21 cellular contexts compared by ENCODE assay signal in genomic region chr7:11461999-11462398, GRCh38.
DNase-seq lines count a peak whose midpoint lies in the region; ATAC-seq, FAIRE-seq and TF ChIP-seq lines count a peak whose summit lies in the region.
"Had no signal": no experiment of that assay in that cellular context is flagged by ENCODE, and none has a peak within 500 bp of the region (broad histone marks: within the 10 kb centered on the region; RNA-seq: fewer than 3 reads in every experiment).

No MANE protein-coding gene starts in this region.

- TF ChIP-seq RAD21 in liver (IDR thresholded peaks at IDR 0.05) (no peak), HepG2 (CRISPR knock-in tag; IDR thresholded peaks at IDR 0.05) (no peak)

- no peaks in the 10 kb centered on the region for H3F3A ChIP-seq in neural progenitor cell (ENCODE audit: low read depth)

- no peaks in the 10 kb centered on the region for H3K4me1 ChIP-seq in liver (ENCODE audit: control insufficient read depth in 4 of 4, insufficient read depth in 4 of 4, low read length in 3 of 4)
- H3K4me1 ChIP-seq in HepG2 (ENCODE audit: insufficient read depth, low read length): no peaks in the 10 kb centered on the region
- no peaks in the 10 kb centered on the region for H3K4me1 ChIP-seq in kidney (ENCODE audit: control insufficient read depth in 1 of 2, insufficient read depth in 1 of 2, low read depth in 1 of 2, low read length in 2 of 2)
- H3K4me1 ChIP-seq in neural progenitor cell: peaks cover 32% of the 10 kb centered on the region

- H3K9me3 ChIP-seq in liver (ENCODE audit: control insufficient read depth in 4 of 4, low read length in 3 of 4) (no peaks in the 10 kb centered on the region), HepG2 (ENCODE audit: low read length) (no peaks in the 10 kb centered on the region), kidney (ENCODE audit: control insufficient read depth in 1 of 2, low read length in 2 of 2) (no peaks in the 10 kb centered on the region), neural progenitor cell (ENCODE audit: low read depth) (no peaks in the 10 kb centered on the region)

- H3K27me3 Mint-ChIP-seq in neural progenitor cell (ENCODE audit: insufficient read depth, low read depth) (no peaks in the 10 kb centered on the region), Calu3 (ENCODE audit: unreplicated experiment) (no peaks in the 10 kb centered on the region)
- H3K27me3 Mint-ChIP-seq: CD4-positive, alpha-beta memory T cell had no signal

- TF ChIP-seq EP300 in HepG2 (IDR thresholded peaks at IDR 0.05; ENCODE audit: low read depth in 2 of 2, low read length in 2 of 2) (no peak), HepG2 (CRISPR knock-in tag; IDR thresholded peaks at IDR 0.05; ENCODE audit: borderline replicate concordance) (no peak)

- WGBS in liver: 52% methylated on average over 4 of the region's 4 CpGs
- 0% methylated on average over 4 of the region's 4 CpGs for WGBS in HepG2 (ENCODE audit: low lambda C conversion rate)

- H3K36me3 Mint-ChIP-seq in neural progenitor cell (no peaks in the 10 kb centered on the region), Calu3 (ENCODE audit: insufficient read depth, unreplicated experiment) (no peaks in the 10 kb centered on the region)
- H3K36me3 Mint-ChIP-seq: CD4-positive, alpha-beta memory T cell had no signal

- no peak overlapping the region for H3K27ac Mint-ChIP-seq in neural progenitor cell
- H3K27ac Mint-ChIP-seq in Calu3 (ENCODE audit: unreplicated experiment): no peak overlapping the region
- H3K27ac Mint-ChIP-seq: CD4-positive, alpha-beta memory T cell had no signal

- H3K4me3 ChIP-seq in liver (ENCODE audit: low read depth in 1 of 3, low read length in 3 of 3) (no peak overlapping the region), HepG2 (replicated peaks in 1 of 3; ENCODE audit: insufficient read depth in 1 of 3, low read depth in 2 of 3, low read length in 3 of 3) (no peak overlapping the region), kidney (ENCODE audit: low read length in 2 of 2) (no peak overlapping the region), neural progenitor cell (no peak overlapping the region)
- H3K4me3 ChIP-seq: GM12878, GM23248 had no signal

- POLR2A ChIA-PET in HepG2 (lab: Yijun Ruan, JAX): no interaction called here

- in situ Hi-C loops in HepG2 (cut with HindIII; ENCODE audit: extremely low pct_ligation_motif_present, low pct_unique_long_range_greater_than_20kb): no loop called here

- no peak for DNase-seq in HepG2 (ENCODE audit: low spot score)
- DNase-seq in kidney: peak; percentile 28
- no peak for DNase-seq in neural progenitor cell (ENCODE audit: low spot score)
- no peak for DNase-seq in DMS153 (lab: John Stamatoyannopoulos, UW)
- no peak for DNase-seq in AG20443 (ENCODE audit: low spot score)
- DNase-seq in AG08396 (ENCODE audit: low spot score): no peak
- no peak for DNase-seq in Calu3
- DNase-seq: C1 segment of cervical spinal cord; CD4-positive, alpha-beta memory T cell; COR-L47; DMS79; EL; GDM1; GM23248; H9 had no signal

- CTCF ChIA-PET in HepG2 (lab: Yijun Ruan, JAX; ENCODE audit: low intra/inter-chr PET ratio, low total read pairs): no interaction called here
- CTCF ChIA-PET in Calu3 (lab: Charles Lee): no interaction called here

- no peak for ATAC-seq in HepG2
- ATAC-seq: GM12878, HCT116 had no signal

- H3K27ac ChIP-seq in liver (ENCODE audit: low read depth in 1 of 2, low read length in 2 of 2) (no peak overlapping the region), HepG2 (ENCODE audit: extremely low read length, insufficient read depth, low read length) (no peak overlapping the region), kidney (ENCODE audit: low read depth in 2 of 2, low read length in 2 of 2) (no peak overlapping the region), neural progenitor cell (no peak overlapping the region)
- H3K27ac ChIP-seq: 22Rv1, GM23248 had no signal

- TF ChIP-seq CTCF in liver (IDR thresholded peaks at IDR 0.05; ENCODE audit: low read depth, low read length, missing input control) (no peak), HepG2 (CRISPR knock-in tag; IDR thresholded peaks at IDR 0.05) (no peak), kidney (IDR thresholded peaks at IDR 0.05; ENCODE audit: borderline replicate concordance, extremely low read depth, insufficient read depth) (no peak), neural progenitor cell (IDR thresholded peaks at IDR 0.05) (no peak), Calu3 (IDR thresholded peaks at IDR 0.05; ENCODE audit: unreplicated experiment) (no peak)

- intact Hi-C loops in HepG2 (cut with micrococcal nuclease; ENCODE audit: unreplicated experiment): no loop called here
- intact Hi-C loops in kidney (cut with DNase I): no loop called here
- intact Hi-C loops in Calu3 (cut with micrococcal nuclease; ENCODE audit: unreplicated experiment): no loop called here

- no peak overlapping the region for H2AFZ ChIP-seq in HepG2 (ENCODE audit: low read length)
- peak overlapping the region; percentile 91 for H2AFZ ChIP-seq in neural progenitor cell (replicated peaks)
- H2AFZ ChIP-seq: GM23248 had no signal

- H3K9ac ChIP-seq in liver (ENCODE audit: low read depth in 1 of 2, low read length in 2 of 2) (no peak overlapping the region), HepG2 (ENCODE audit: insufficient read depth, low read depth, low read length) (no peak overlapping the region), kidney (ENCODE audit: low read length in 2 of 2) (no peak overlapping the region), neural progenitor cell (no peak overlapping the region)
- H3K9ac ChIP-seq: GM23248 had no signal

- no peak for TF ChIP-seq POLR2A in HepG2 (IDR thresholded peaks at IDR 0.05; ENCODE audit: insufficient read depth in 1 of 2, low read depth in 2 of 2, low read length in 2 of 2)

- no peak overlapping the region for H3K4me3 Mint-ChIP-seq in neural progenitor cell
- no peak overlapping the region for H3K4me3 Mint-ChIP-seq in Calu3 (ENCODE audit: low read depth, unreplicated experiment)
- H3K4me3 Mint-ChIP-seq: CD4-positive, alpha-beta memory T cell; H9 had no signal

- H3K79me2 ChIP-seq in HepG2 (ENCODE audit: insufficient read depth, low read length) (no peaks in the 10 kb centered on the region), neural progenitor cell (ENCODE audit: low read depth) (no peaks in the 10 kb centered on the region)

- H3K27me3 ChIP-seq in liver (ENCODE audit: control insufficient read depth in 4 of 4, insufficient read depth in 4 of 4, low read length in 3 of 4): no peaks in the 10 kb centered on the region
- H3K27me3 ChIP-seq in HepG2 (ENCODE audit: control insufficient read depth in 1 of 2, insufficient read depth in 2 of 2, low read length in 2 of 2): no peaks in the 10 kb centered on the region
- no peaks in the 10 kb centered on the region for H3K27me3 ChIP-seq in neural progenitor cell

- peaks cover 7% of the 10 kb centered on the region for H3K4me1 Mint-ChIP-seq in neural progenitor cell
- peaks cover 22% of the 10 kb centered on the region for H3K4me1 Mint-ChIP-seq in Calu3 (ENCODE audit: low read depth, unreplicated experiment)
- H3K4me1 Mint-ChIP-seq: CD4-positive, alpha-beta memory T cell had no signal

- no peaks in the 10 kb centered on the region for H4K20me1 ChIP-seq in HepG2 (ENCODE audit: insufficient read depth, low read length)
- H4K20me1 ChIP-seq in neural progenitor cell (ENCODE audit: low read depth): no peaks in the 10 kb centered on the region

- H3K4me2 ChIP-seq in HepG2 (ENCODE audit: low read depth, low read length) (no peak overlapping the region), neural progenitor cell (no peak overlapping the region)

- FAIRE-seq in HepG2 (lab: Jason Lieb, UNC) (no peak), kidney (lab: Jason Lieb, UNC) (no peak)
- FAIRE-seq: A204.1, GM12878, GM19239 had no signal

- no peaks in the 10 kb centered on the region for H3K9me3 Mint-ChIP-seq in neural progenitor cell
- H3K9me3 Mint-ChIP-seq in Calu3 (ENCODE audit: low read depth, unreplicated experiment): no peaks in the 10 kb centered on the region
- H3K9me3 Mint-ChIP-seq: H9 had no signal

- BruUV-seq in HepG2 (replicated peaks; lab: Mats Ljungman, UMichigan) (no TSS peak), Calu3 (replicated peaks; lab: Mats Ljungman, UMichigan) (no TSS peak)

- no peaks in the 10 kb centered on the region for H3K36me3 ChIP-seq in liver (ENCODE audit: control insufficient read depth in 4 of 4, insufficient read depth in 3 of 4, low read depth in 1 of 4, low read length in 3 of 4)
- no peaks in the 10 kb centered on the region for H3K36me3 ChIP-seq in HepG2 (replicated peaks in 1 of 2; ENCODE audit: control insufficient read depth in 1 of 2, insufficient read depth in 2 of 2, low read length in 2 of 2)
- H3K36me3 ChIP-seq in kidney (ENCODE audit: control insufficient read depth in 1 of 2, insufficient read depth in 2 of 2, low read length in 2 of 2): peaks cover 0 to 2% of the 10 kb centered on the region in 2 donors
- H3K36me3 ChIP-seq in neural progenitor cell: no peaks in the 10 kb centered on the region

TF ChIP-seq in liver, 16 proteins besides CTCF, POLR2A, EP300 and RAD21:
- TF ChIP-seq FOXA1 (IDR thresholded peaks at IDR 0.05): no peak
- TF ChIP-seq JUND (IDR thresholded peaks at IDR 0.05): peak; percentile 32 to 41
- TF ChIP-seq HNF4G (IDR thresholded peaks at IDR 0.05): peak; percentile 33
- peak; percentile 50 to 76 for TF ChIP-seq HNF4A (conservative IDR thresholded peaks at IDR 0.05)
- peak in 1 of 2 donors; percentile 19 for TF ChIP-seq RXRA (IDR thresholded peaks at IDR 0.05)

TF ChIP-seq in HepG2, 621 proteins besides CTCF, POLR2A, EP300 and RAD21 (continues in another document):
- TF ChIP-seq JUND (CRISPR knock-in tag; IDR thresholded peaks at IDR 0.05): no peak
- TF ChIP-seq SMARCE1 (IDR thresholded peaks at IDR 0.05; ENCODE audit: borderline replicate concordance): no peak
- no peak for TF ChIP-seq ZNF205 (CRISPR knock-in tag; IDR thresholded peaks at IDR 0.05)
- no peak for TF ChIP-seq ZBTB44 (CRISPR knock-in tag; IDR thresholded peaks at IDR 0.05)
- TF ChIP-seq ZNF766 (CRISPR knock-in tag; IDR thresholded peaks at IDR 0.05; ENCODE audit: borderline replicate concordance): no peak
- no peak for TF ChIP-seq JUNB (CRISPR knock-in tag; IDR thresholded peaks at IDR 0.05; ENCODE audit: borderline replicate concordance)
- TF ChIP-seq ZNF343 (CRISPR knock-in tag; IDR thresholded peaks at IDR 0.05): no peak
- TF ChIP-seq POLR2G (IDR thresholded peaks at IDR 0.05; ENCODE audit: low read depth, low read length): no peak
- TF ChIP-seq MAF1 (CRISPR knock-in tag; IDR thresholded peaks at IDR 0.05; ENCODE audit: borderline replicate concordance): no peak
